Comparison of ENCODE assay signal across 7 cellular contexts in genomic region chr9:104927912-104928740, GRCh38. TPM values are rescaled to one million over a fixed set of nuclear protein-coding genes. Genes with fewer than 3 reads are reported as not detected.
DNase-seq lines count a peak whose midpoint lies in the region; ATAC-seq and TF ChIP-seq lines count a peak whose summit lies in the region.

Gene ABCA1, minus strand, starts transcription at chr9:104928155. Its CDS starts 24,476 bp downstream, at chr9:104903679.

- H3K4ac ChIP-seq in IMR-90 (ENCODE audit: low read depth, low read length): peak within 1 kb of the TSS; percentile 77

- H3K4me1 ChIP-seq in IMR-90 (ENCODE audit: control insufficient read depth, insufficient read depth, low read length) (peaks cover 9% of the 10 kb centered on the region), osteoblast (ENCODE audit: insufficient read depth, low read length) (peaks cover 14% of the 10 kb centered on the region), thoracic aorta (ENCODE audit: control insufficient read depth in 1 of 2, low read depth in 2 of 2) (peaks cover 2 to 14% of the 10 kb centered on the region in 2 donors)

- peaks cover 20% of the 10 kb centered on the region for H3K4me1 Mint-ChIP-seq in activated naive CD8-positive, alpha-beta T cell treated with anti-CD3 and anti-CD28 coated beads, Interleukin-2, amount 50 U/mL, for 24 hours

- H2BK20ac ChIP-seq in IMR-90 (ENCODE audit: low read depth, low read length): peak within 1 kb of the TSS; percentile 64

- no peak for TF ChIP-seq CTCF in IMR-90 (conservative IDR thresholded peaks at IDR 0.05; ENCODE audit: low read depth, low read length)
- TF ChIP-seq CTCF in osteoblast (IDR thresholded peaks at IDR 0.05; ENCODE audit: extremely low read depth, low read depth, low read length): no peak
- TF ChIP-seq CTCF in thoracic aorta (IDR thresholded peaks at IDR 0.05): no peak

- intact Hi-C loops in IMR-90 (cut with micrococcal nuclease): loop anchor here (1.0 to 2.0 kb wide), 2 partner anchors 40 to 137 kb away; no protein-coding TSS in a partner anchor
- intact Hi-C loops in Right ventricle myocardium inferior (cut with DNase I): loop anchor here (1.0 to 5.0 kb wide), 3 partner anchors 40 to 65 kb away; no protein-coding TSS in a partner anchor

- peak within 1 kb of the TSS; percentile 40 for H2BK5ac ChIP-seq in IMR-90 (ENCODE audit: low read depth, low read length, poor library complexity, severe bottlenecking)

- peak within 1 kb of the TSS; percentile 85 for H3K56ac ChIP-seq in IMR-90 (ENCODE audit: extremely low read depth, insufficient read depth, low read length)

- POLR2A ChIA-PET in IMR-90 (lab: Charles Lee; ENCODE audit: unreplicated experiment): interaction anchor here (1.6 kb wide), 1 partner anchor 40 kb away, joined by 7 read pairs; no protein-coding TSS in a partner anchor

- in situ Hi-C loops in IMR-90 (cut with MboI; ENCODE audit: low sequenced_read_pairs): no loop called here

- H3K79me1 ChIP-seq in IMR-90 (ENCODE audit: low read depth in 1 of 2, low read length in 2 of 2): peaks cover 6 to 32% of the 10 kb centered on the region in 2 experiments

- WGBS in IMR-90 (ENCODE audit: extremely low coverage in 2 of 2, insufficient read length in 1 of 2), 2 experiments: 1% methylated on average over 17 of the region's 53 CpGs; no CpG with 5 or more reads in 1 of the 2 experiments

- H3K4me2 ChIP-seq in IMR-90 (ENCODE audit: low read depth, low read length): peak within 1 kb of the TSS; percentile 94
- H3K4me2 ChIP-seq in osteoblast (ENCODE audit: insufficient read depth, low read length): peak within 1 kb of the TSS; percentile 82

- H3K9me3 ChIP-seq in IMR-90 (ENCODE audit: control insufficient read depth, insufficient read depth, low read length) (no peaks in the 10 kb centered on the region), osteoblast (ENCODE audit: low read depth, low read length) (no peaks in the 10 kb centered on the region), thoracic aorta (no peaks in the 10 kb centered on the region)

- peak within 1 kb of the TSS; percentile 83 for H3K4me3 Mint-ChIP-seq in activated naive CD8-positive, alpha-beta T cell treated with anti-CD3 and anti-CD28 coated beads, Interleukin-2, amount 50 U/mL, for 24 hours

- peaks cover 25% of the 10 kb centered on the region for H3K27me3 Mint-ChIP-seq in activated naive CD8-positive, alpha-beta T cell treated with anti-CD3 and anti-CD28 coated beads, Interleukin-2, amount 50 U/mL, for 24 hours

- peak within 1 kb of the TSS; percentile 94 for H3K9ac ChIP-seq in IMR-90 (ENCODE audit: low read depth, low read length)

- H3K9me1 ChIP-seq in IMR-90 (ENCODE audit: insufficient read depth, low read length): 0 out of 2 replicates have a peak, but pooled peaks cover 3% of the 10 kb centered on the region

- H3K36me3 Mint-ChIP-seq in activated naive CD8-positive, alpha-beta T cell treated with anti-CD3 and anti-CD28 coated beads, Interleukin-2, amount 50 U/mL, for 24 hours (ENCODE audit: low read depth): no peaks in the 10 kb centered on the region

- peak within 1 kb of the TSS; percentile 99 for H3K4me3 ChIP-seq in IMR-90 (ENCODE audit: insufficient read depth, low read depth, low read length)
- peak within 1 kb of the TSS; percentile 86 for H3K4me3 ChIP-seq in osteoblast (ENCODE audit: insufficient read depth, low read length)
- H3K4me3 ChIP-seq in thoracic aorta: peak within 1 kb of the TSS; percentile 92

- peak within 1 kb of the TSS; percentile 72 for H4K5ac ChIP-seq in IMR-90 (ENCODE audit: low read depth, low read length)

- CTCF ChIA-PET in IMR-90 (lab: Yijun Ruan, JAX): interaction anchor here (1.0 to 3.3 kb wide), 4 partner anchors 51 to 487 kb away, joined by 3 to 19 read pairs (median 4); no protein-coding TSS in a partner anchor

- H4K8ac ChIP-seq in IMR-90 (ENCODE audit: low read depth in 2 of 2, low read length in 2 of 2): peak within 1 kb of the TSS; percentile 29 to 73; a peak in 3 of 4 replicates

- H2BK15ac ChIP-seq in IMR-90 (ENCODE audit: low read depth, low read length): peak within 1 kb of the TSS; percentile 49; the same call in 1 of the 3 replicates

- peaks cover 3% of the 10 kb centered on the region; the same call in 1 of the 2 replicates for H3K36me3 ChIP-seq in IMR-90 (ENCODE audit: control insufficient read depth, insufficient read depth, low read length)
- no peaks in the 10 kb centered on the region for H3K36me3 ChIP-seq in osteoblast (ENCODE audit: insufficient read depth, low read length)
- no peaks in the 10 kb centered on the region for H3K36me3 ChIP-seq in thoracic aorta

- H3K27ac ChIP-seq in IMR-90 (ENCODE audit: insufficient read depth, low read length): peak within 1 kb of the TSS; percentile 94
- peak within 1 kb of the TSS; percentile 78 for H3K27ac ChIP-seq in osteoblast (ENCODE audit: low read depth, low read length)
- H3K27ac ChIP-seq in thoracic aorta: peak within 1 kb of the TSS; percentile 79 to 82

- H2AK5ac ChIP-seq in IMR-90 (ENCODE audit: low read depth, low read length): peak within 1 kb of the TSS; percentile 29

- H3K27me3 ChIP-seq in IMR-90 (ENCODE audit: control insufficient read depth, insufficient read depth, low read length) (no peaks in the 10 kb centered on the region), osteoblast (ENCODE audit: insufficient read depth, low read length) (no peaks in the 10 kb centered on the region), thoracic aorta (replicated peaks; ENCODE audit: insufficient read depth) (no peaks in the 10 kb centered on the region)

- H3K23ac ChIP-seq in IMR-90 (ENCODE audit: low read depth, low read length): peak within 1 kb of the TSS; percentile 97

- BruUV-seq in IMR-90 (replicated peaks; lab: Mats Ljungman, UMichigan): TSS peak; percentile 27

- peak within 1 kb of the TSS; percentile 86 for H2AFZ ChIP-seq in IMR-90 (replicated peaks; ENCODE audit: low read length, poor library complexity)
- peak within 1 kb of the TSS; percentile 83 for H2AFZ ChIP-seq in osteoblast (ENCODE audit: low read length)

- H2AK9ac ChIP-seq in IMR-90 (replicated peaks; ENCODE audit: low read depth, low read length, poor library complexity): peak within 1 kb of the TSS; percentile 45

- peaks cover 17% of the 10 kb centered on the region; the same call in 1 of the 2 replicates for H4K20me1 ChIP-seq in IMR-90 (ENCODE audit: insufficient read depth, low read length)
- H4K20me1 ChIP-seq in osteoblast (ENCODE audit: insufficient read depth, low read length): no peaks in the 10 kb centered on the region

- no peak within 1 kb of the TSS for H3K27ac Mint-ChIP-seq in activated naive CD8-positive, alpha-beta T cell treated with anti-CD3 and anti-CD28 coated beads, Interleukin-2, amount 50 U/mL, for 24 hours

- TF ChIP-seq POLR2A in IMR-90 (IDR thresholded peaks at IDR 0.05; ENCODE audit: low read depth, low read length): peak; percentile 89

- ATAC-seq in GM18909 (IDR thresholded peaks at IDR 0.05; ENCODE audit: poor library complexity, unreplicated experiment) (peak; percentile 39), IMR-90 (ENCODE audit: low read depth) (peak; percentile 75), Right ventricle myocardium inferior (peak; percentile 87), thoracic aorta (ENCODE audit: insufficient number of reproducible peaks, low FRiP score, low read depth) (peak; percentile 80)
- peak; percentile 50 for ATAC-seq in activated naive CD8-positive, alpha-beta T cell treated with anti-CD3 and anti-CD28 coated beads, Interleukin-2, amount 50 U/mL, for 24 hours

- H3K14ac ChIP-seq in IMR-90 (replicated peaks; ENCODE audit: low read depth, low read length): peak within 1 kb of the TSS; percentile 85

- no peaks in the 10 kb centered on the region for H3K9me3 Mint-ChIP-seq in activated naive CD8-positive, alpha-beta T cell treated with anti-CD3 and anti-CD28 coated beads, Interleukin-2, amount 50 U/mL, for 24 hours

- H4K91ac ChIP-seq in IMR-90 (ENCODE audit: insufficient read depth, low read depth, low read length): peak within 1 kb of the TSS; percentile 67

- peak; percentile 83 for DNase-seq in IMR-90
- DNase-seq in SW480 (ENCODE audit: low spot score): peak; percentile 50
- peak; percentile 73 for DNase-seq in activated naive CD8-positive, alpha-beta T cell treated with anti-CD3 and anti-CD28 coated beads, Interleukin-2, amount 50 U/mL, for 24 hours
- peak; percentile 96 for DNase-seq in Right ventricle myocardium inferior (ENCODE audit: missing footprints)
- DNase-seq in osteoblast (ENCODE audit: insufficient read length, low spot score, missing footprints): peak; percentile 95
- peak; percentile 90 for DNase-seq in thoracic aorta (ENCODE audit: low spot score)

- H3K79me2 ChIP-seq in osteoblast (ENCODE audit: insufficient read depth, low read length): peaks cover 2% of the 10 kb centered on the region

- H3K18ac ChIP-seq in IMR-90 (ENCODE audit: low read depth, low read length): peak within 1 kb of the TSS; percentile 91

- no peak for TF ChIP-seq RAD21 in IMR-90 (IDR thresholded peaks at IDR 0.05; ENCODE audit: low read length)

- dilution Hi-C loops in IMR-90 (cut with HindIII; ENCODE audit: low sequenced_read_pairs, unreplicated experiment): no loop called here

- H2BK120ac ChIP-seq in IMR-90 (ENCODE audit: low read depth, low read length): peak within 1 kb of the TSS; percentile 44

TF ChIP-seq in IMR-90, 13 proteins besides CTCF, POLR2A, EP300 and RAD21 (continues in another document):
- TF ChIP-seq FOS (IDR thresholded peaks at IDR 0.05; ENCODE audit: low read depth, low read length) (no peak), ELK1 (IDR thresholded peaks at IDR 0.05; ENCODE audit: borderline replicate concordance, low read depth, low read length) (no peak), RCOR1 (IDR thresholded peaks at IDR 0.05; ENCODE audit: insufficient replicate concordance, low read length) (no peak), MXI1 (IDR thresholded peaks at IDR 0.05; ENCODE audit: borderline replicate concordance, low read depth, low read length) (peak; percentile 88; the same call in 1 of the 2 replicates), CEBPB (IDR thresholded peaks at IDR 0.05; ENCODE audit: low read depth, low read length) (no peak), CHD1 (IDR thresholded peaks at IDR 0.05; ENCODE audit: low read depth, low read length) (no peak), SMC3 (IDR thresholded peaks at IDR 0.05; ENCODE audit: low read depth, low read length) (no peak)

RNA-seq across cellular contexts. Expression of gene ABCA1, which starts in this region (rescaled TPM):
- total RNA-seq in IMR-90 (2012; rRNA removed) (43.6 and 52.2 TPM in 2 replicates), Right ventricle myocardium inferior (12.6 TPM), osteoblast (50.1 and 73.1 TPM in 2 replicates), thoracic aorta (10 to 100 TPM; 48.1 to 79.7 TPM)
- polyA plus RNA-seq in IMR-90 (2012; rRNA removed): 4.3 and 5.8 TPM in 2 replicates
- polyA plus RNA-seq in IMR-90 (2012; cell fraction: cytosol; rRNA removed): 3.5 and 4.7 TPM in 2 replicates
- 5.0 and 11.1 TPM in 2 replicates for polyA plus RNA-seq in IMR-90 (2012; cell fraction: nucleus; rRNA removed; ENCODE audit: low replicate concordance)

Comparison
In these comparisons a context has a peak if more than half of its experiments do, and no peak if none do; other contexts are left out.
1. Peak in every context shown above with its lines: DNase-seq, ATAC-seq, H3K4me3 ChIP-seq and H3K27ac ChIP-seq.